29 cellular contexts compared by ENCODE assay signal in the genomic region with DNA sequence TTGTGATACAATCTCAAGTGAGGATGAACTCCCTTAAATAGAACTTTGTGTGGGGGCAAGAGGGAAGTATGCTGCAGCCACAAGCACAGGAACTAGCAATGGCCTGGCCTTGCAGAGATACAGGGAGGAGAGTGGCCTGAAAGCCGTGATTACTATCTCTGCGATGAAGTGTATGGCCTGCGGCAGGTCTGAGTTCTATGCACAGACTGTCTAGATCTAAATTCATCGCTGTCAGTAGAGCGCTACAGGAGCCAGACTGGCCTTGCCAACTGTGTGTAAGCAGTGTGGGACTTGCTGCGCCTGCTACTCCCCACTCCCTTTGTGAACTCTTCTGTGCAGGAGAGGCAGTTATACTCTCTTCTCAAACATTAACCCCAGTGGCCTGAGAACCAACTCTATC.
"Had no signal": no experiment of that assay in that cellular context is flagged by ENCODE, and none has a peak within 500 bp of the region (broad histone marks: within the 10 kb centered on the region; RNA-seq: fewer than 3 reads in every experiment).

No MANE protein-coding gene starts in this region.

- DNase-seq: activated CD4-positive, alpha-beta T cell treated with anti-CD3 and anti-CD28 coated beads, Interleukin-2, amount 10 ng/mL, durations not matched to agents 7 days and 5 days; activated CD4-positive, CD25-positive, alpha-beta regulatory T cell treated with anti-CD3 and anti-CD28 coated beads, Interleukin-2, amount 50 U/mL, for 72 hours; activated CD8-positive, alpha-beta memory T cell treated with anti-CD3 and anti-CD28 coated beads, Interleukin-2, amount 10 ng/mL, durations not matched to agents 7 days and 5 days; activated CD8-positive, alpha-beta T cell treated with anti-CD3 and anti-CD28 coated beads for 36 hours; activated effector memory CD4-positive, alpha-beta T cell treated with anti-CD3 and anti-CD28 coated beads, Interleukin-2, amount 50 U/mL, for 16 hours; activated naive CD4-positive, alpha-beta T cell treated with anti-CD3 and anti-CD28 coated beads, Interleukin-2, amount 10 ng/mL, durations not matched to agents 7 days and 5 days; activated naive CD8-positive, alpha-beta T cell treated with anti-CD3 and anti-CD28 coated beads, Interleukin-2, amount 50 U/mL, for 24 hours; activated T-cell treated with anti-CD3 and anti-CD28 coated beads for 4 hours; effector CD8-positive, alpha-beta T cell; erythroblast; foreskin fibroblast; mesendoderm; naive B cell; retina; stimulated activated CD4-positive, alpha-beta T cell treated with anti-CD3 and anti-CD28 coated beads, Interleukin-2, amount 100 ng/mL, for 48 hours; stimulated activated CD8-positive, alpha-beta memory T cell treated with anti-CD3 and anti-CD28 coated beads, Interleukin-4, amount 100 ng/mL, for 48 hours; stimulated activated naive CD4-positive, alpha-beta T cell; T-helper 17 cell; WERI-Rb-1 had no signal

- H3K36me3 ChIP-seq: cardiac muscle cell, lower lobe of right lung, sigmoid colon, upper lobe of left lung, WERI-Rb-1 had no signal

- H3K27ac Mint-ChIP-seq: activated CD4-positive, alpha-beta T cell treated with anti-CD3 and anti-CD28 coated beads, Interleukin-2, amount 10 ng/mL, durations not matched to agents 7 days and 5 days; activated CD8-positive, alpha-beta memory T cell treated with anti-CD3 and anti-CD28 coated beads, Interleukin-2, amount 10 ng/mL, durations not matched to agents 7 days and 5 days; activated CD8-positive, alpha-beta T cell treated with anti-CD3 and anti-CD28 coated beads for 36 hours; activated naive CD4-positive, alpha-beta T cell treated with anti-CD3 and anti-CD28 coated beads, Interleukin-2, amount 10 ng/mL, durations not matched to agents 7 days and 5 days; activated naive CD8-positive, alpha-beta T cell treated with anti-CD3 and anti-CD28 coated beads, Interleukin-2, amount 50 U/mL, for 24 hours; dendritic cell treated with granulocyte-macrophage colony-stimulating factor and Interleukin-4, amounts not matched to agents 40 ng/mL and 50 ng/mL, for 4 days; naive B cell; progenitor cell of endocrine pancreas; T-helper 17 cell had no signal

- H3K36me3 Mint-ChIP-seq: activated CD8-positive, alpha-beta memory T cell treated with anti-CD3 and anti-CD28 coated beads, Interleukin-2, amount 10 ng/mL, durations not matched to agents 7 days and 5 days; activated naive CD4-positive, alpha-beta T cell treated with anti-CD3 and anti-CD28 coated beads, Interleukin-2, amount 10 ng/mL, durations not matched to agents 7 days and 5 days; naive B cell had no signal

- H3K4me3 Mint-ChIP-seq: activated CD4-positive, alpha-beta T cell treated with anti-CD3 and anti-CD28 coated beads, Interleukin-2, amount 10 ng/mL, durations not matched to agents 7 days and 5 days; activated CD8-positive, alpha-beta memory T cell treated with anti-CD3 and anti-CD28 coated beads, Interleukin-2, amount 10 ng/mL, durations not matched to agents 7 days and 5 days; activated CD8-positive, alpha-beta T cell treated with anti-CD3 and anti-CD28 coated beads for 36 hours; activated naive CD4-positive, alpha-beta T cell treated with anti-CD3 and anti-CD28 coated beads, Interleukin-2, amount 10 ng/mL, durations not matched to agents 7 days and 5 days; activated naive CD8-positive, alpha-beta T cell treated with anti-CD3 and anti-CD28 coated beads, Interleukin-2, amount 50 U/mL, for 24 hours; dendritic cell treated with granulocyte-macrophage colony-stimulating factor and Interleukin-4, amounts not matched to agents 40 ng/mL and 50 ng/mL, for 4 days; naive B cell; neural crest cell; T-helper 17 cell had no signal

- H3K4me1 ChIP-seq: body of pancreas, lower lobe of right lung, upper lobe of left lung had no signal

- H3K27ac ChIP-seq: body of pancreas, cardiac muscle cell, lower lobe of right lung, sigmoid colon, upper lobe of left lung, WERI-Rb-1 had no signal

- H3K4me1 Mint-ChIP-seq: activated CD4-positive, alpha-beta T cell treated with anti-CD3 and anti-CD28 coated beads, Interleukin-2, amount 10 ng/mL, durations not matched to agents 7 days and 5 days; activated CD8-positive, alpha-beta memory T cell treated with anti-CD3 and anti-CD28 coated beads, Interleukin-2, amount 10 ng/mL, durations not matched to agents 7 days and 5 days; activated naive CD4-positive, alpha-beta T cell treated with anti-CD3 and anti-CD28 coated beads, Interleukin-2, amount 10 ng/mL, durations not matched to agents 7 days and 5 days; activated naive CD8-positive, alpha-beta T cell treated with anti-CD3 and anti-CD28 coated beads, Interleukin-2, amount 50 U/mL, for 24 hours; naive B cell; neural crest cell; T-helper 17 cell had no signal

- H3K9me3 ChIP-seq: body of pancreas, upper lobe of left lung had no signal

- H3K4me3 ChIP-seq: body of pancreas, cardiac muscle cell, lower lobe of right lung, sigmoid colon, smooth muscle cell, upper lobe of left lung had no signal

- H3K27me3 ChIP-seq: body of pancreas, cardiac muscle cell, sigmoid colon, upper lobe of left lung had no signal

- ATAC-seq: activated CD8-positive, alpha-beta memory T cell treated with anti-CD3 and anti-CD28 coated beads, Interleukin-2, amount 10 ng/mL, durations not matched to agents 7 days and 5 days; activated CD8-positive, alpha-beta T cell treated with anti-CD3 and anti-CD28 coated beads for 36 hours; activated naive CD8-positive, alpha-beta T cell treated with anti-CD3 and anti-CD28 coated beads, Interleukin-2, amount 50 U/mL, for 24 hours; body of pancreas; left lobe of liver; T-helper 17 cell had no signal
